8 cellular contexts compared by ENCODE assay signal in the genomic region with DNA sequence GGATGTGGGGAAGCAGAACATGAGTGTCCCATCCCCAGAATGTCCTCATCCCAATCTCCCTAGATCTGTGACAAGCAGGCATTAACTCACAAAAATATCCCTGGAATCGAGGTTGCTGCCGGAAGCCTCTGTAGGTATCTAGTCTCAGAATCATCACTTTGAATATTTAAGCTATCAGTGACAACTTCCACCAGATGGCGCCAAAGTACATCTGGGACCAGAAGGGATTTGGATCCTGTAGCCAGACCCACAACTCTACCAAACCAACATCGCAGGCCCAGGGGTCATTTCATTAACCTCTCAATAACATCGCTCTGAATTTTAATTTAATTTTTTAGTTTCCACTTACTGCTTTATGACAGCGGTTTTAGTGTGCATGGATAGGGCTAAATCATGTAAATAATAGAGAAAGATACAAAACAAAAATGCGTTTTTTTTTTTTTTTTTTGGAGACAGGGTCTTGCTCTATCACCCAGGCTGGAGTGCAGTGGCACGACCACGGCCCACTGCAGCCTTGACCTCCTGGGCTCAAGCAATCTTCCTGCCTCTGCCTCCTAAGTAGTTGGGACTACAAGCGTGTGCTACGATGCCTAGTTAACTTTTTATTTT. TPM values are rescaled to one million over a fixed set of nuclear protein-coding genes. Genes with fewer than 3 reads are reported as not detected.
DNase-seq lines count a peak whose midpoint lies in the region; ATAC-seq and TF ChIP-seq lines count a peak whose summit lies in the region.

No MANE protein-coding gene starts in this region.

- ATAC-seq in HG03135 (IDR thresholded peaks at IDR 0.05; ENCODE audit: unreplicated experiment) (peak; percentile 42), GM21423 (IDR thresholded peaks at IDR 0.05; ENCODE audit: unreplicated experiment) (no peak)

- H3K4me3 ChIP-seq in cardiac fibroblast (replicated peaks in 1 of 2; ENCODE audit: low read depth in 2 of 2, low read length in 2 of 2) (no peak overlapping the region), kidney epithelial cell (ENCODE audit: low read depth, low read length) (no peak overlapping the region)

- DNase-seq in DMS79 treated with DMSO at 0.1 percent for 48 hours (lab: John Stamatoyannopoulos, UW) (peak; percentile 71), NCI-H446 treated with DMSO at 0.1 percent for 48 hours (lab: John Stamatoyannopoulos, UW) (peak; percentile 63), cardiac fibroblast (ENCODE audit: low read depth in 2 of 2) (peak; percentile 87 to 88), kidney epithelial cell (ENCODE audit: low read depth) (peak; percentile 21)
- DNase-seq in activated CD4-positive, CD25-positive, alpha-beta regulatory T cell treated with anti-CD3 and anti-CD28 coated beads, Interleukin-2, amount 50 U/mL, for 16 hours (ENCODE audit: low read depth, low spot score), result peak; percentile 70
- peak; percentile 71 for DNase-seq in stimulated activated CD4-positive, alpha-beta T cell treated with anti-CD3 and anti-CD28 coated beads, Interleukin-2, amount 100 ng/mL, for 4 hours (ENCODE audit: low read depth)

- TF ChIP-seq CTCF in cardiac fibroblast (IDR thresholded peaks at IDR 0.05; ENCODE audit: low read depth, low read length), result peak; percentile 76
- TF ChIP-seq CTCF in kidney epithelial cell (IDR thresholded peaks at IDR 0.05; ENCODE audit: insufficient read depth, low read length, poor library complexity, severe bottlenecking), result peak; percentile 76

- H3K36me3 ChIP-seq in kidney epithelial cell (ENCODE audit: control insufficient read depth, insufficient read depth, low read length), result no peaks in the 10 kb centered on the region

- H3K27me3 ChIP-seq in kidney epithelial cell (ENCODE audit: control insufficient read depth, insufficient read depth, low read length), result peaks cover 2% of the 10 kb centered on the region

RNA-seq across cellular contexts. Expression of gene EXT2, which starts 1.1 kb away (rescaled TPM):
- total RNA-seq in kidney epithelial cell, result 83.5 and 99.6 TPM in 2 replicates

RNA-seq across cellular contexts. Expression of gene ACCS, which starts 28.3 kb away (rescaled TPM):
- total RNA-seq in kidney epithelial cell, result 14.3 and 17.6 TPM in 2 replicates

RNA-seq across cellular contexts. Expression of gene ACCSL, which starts 46.6 kb away (rescaled TPM):
- not detected in 2 replicates for total RNA-seq in kidney epithelial cell

Comparison
In these comparisons a context has a peak if more than half of its experiments do, and no peak if none do; other contexts are left out.
1. DNase-seq: peak in every context shown above with its lines; median percentile 88 in cardiac fibroblast; 71 in DMS79 treated with DMSO at 0.1 percent for 48 hours; 71 in stimulated activated CD4-positive, alpha-beta T cell treated with anti-CD3 and anti-CD28 coated beads, Interleukin-2, amount 100 ng/mL, for 4 hours; 70 in activated CD4-positive, CD25-positive, alpha-beta regulatory T cell treated with anti-CD3 and anti-CD28 coated beads, Interleukin-2, amount 50 U/mL, for 16 hours; 63 in NCI-H446 treated with DMSO at 0.1 percent for 48 hours; 21 in kidney epithelial cell.